In genomic region chr1:157198619-157199420, GRCh38 we compare ENCODE assay signal across 14 cellular contexts.
A peak's percentile ranks its signal among the peaks of the same experiment; 100 is the strongest.
DNase-seq lines count a peak whose midpoint lies in the region; ATAC-seq and TF ChIP-seq lines count a peak whose summit lies in the region.
"Had no signal": no experiment of that assay in that cellular context is flagged by ENCODE, and none has a peak within 500 bp of the region (broad histone marks: within the 10 kb centered on the region; RNA-seq: fewer than 3 reads in every experiment).

No MANE protein-coding gene starts in this region.

- H3K27me3 Mint-ChIP-seq in WTC11 (ENCODE audit: low read depth): peaks cover 11% of the 10 kb centered on the region

- no peak overlapping the region for H3K4me3 ChIP-seq in lung
- H3K4me3 ChIP-seq: transverse colon had no signal

- TF ChIP-seq CTCF in WTC11 (IDR thresholded peaks at IDR 0.05) (no peak), lung (IDR thresholded peaks at IDR 0.05; ENCODE audit: control extremely low read depth, extremely low read depth) (no peak)

- H3K27ac Mint-ChIP-seq in WTC11: no peak overlapping the region

- DNase-seq in NCI-H1417 (lab: John Stamatoyannopoulos, UW): peak in 2 of 3 experiments; percentile 30 to 49
- DNase-seq in NCI-H1417 treated with DMSO at 0.1 percent for 48 hours (lab: John Stamatoyannopoulos, UW): no peak
- peak; percentile 22 for DNase-seq in D341Med (ENCODE audit: low spot score)
- no peak for DNase-seq in WTC11 (ENCODE audit: low spot score)
- DNase-seq in lung (ENCODE audit: low spot score): peak; percentile 77
- no peak for DNase-seq in mesenteric fat pad (ENCODE audit: low spot score)
- no peak for DNase-seq in activated CD4-positive, alpha-beta T cell treated with anti-CD3 and anti-CD28 coated beads for 48 hours
- DNase-seq: activated T-cell treated with anti-CD3 and anti-CD28 coated beads, Interleukin-2, amount 50 U/mL, for 4 hours; C1 segment of cervical spinal cord; foreskin melanocyte; NCI-H1930; T-helper 2 cell; transverse colon had no signal

- CTCF ChIA-PET in WTC11 (lab: Charles Lee): interaction anchor here (1.4 to 1.6 kb wide), 3 partner anchors 112 to 749 kb away, joined by 3 to 5 read pairs (median 3); no protein-coding TSS in a partner anchor

- peaks cover 23% of the 10 kb centered on the region for H3K4me1 Mint-ChIP-seq in WTC11

- H3K4me1 ChIP-seq in lung (ENCODE audit: control insufficient read depth in 2 of 2, insufficient read depth in 2 of 2, low read length in 2 of 2): peaks cover 0 to 2% of the 10 kb centered on the region in 2 donors
- H3K4me1 ChIP-seq: transverse colon had no signal

- POLR2A ChIA-PET in WTC11 (lab: Charles Lee): no interaction called here

- H3K27ac ChIP-seq in lung (ENCODE audit: low read depth in 1 of 2, low read length in 1 of 2): peak overlapping the region in 1 of 2 donors; percentile 86
- H3K27ac ChIP-seq: transverse colon had no signal

- no peak overlapping the region for H3K4me3 Mint-ChIP-seq in WTC11
- H3K4me3 Mint-ChIP-seq: activated T-cell treated with anti-CD3 and anti-CD28 coated beads, Interleukin-2, amount 50 U/mL, for 4 hours had no signal

- no peaks in the 10 kb centered on the region for H3K27me3 ChIP-seq in lung (ENCODE audit: control insufficient read depth, insufficient read depth)

- no peaks in the 10 kb centered on the region for H3K9me3 ChIP-seq in lung (ENCODE audit: control insufficient read depth in 2 of 2, insufficient read depth in 1 of 2, low read length in 1 of 2)
- H3K9me3 ChIP-seq: transverse colon had no signal

- H3K9me3 Mint-ChIP-seq in WTC11: no peaks in the 10 kb centered on the region
- H3K9me3 Mint-ChIP-seq: activated T-cell treated with anti-CD3 and anti-CD28 coated beads, Interleukin-2, amount 50 U/mL, for 4 hours had no signal

- no peaks in the 10 kb centered on the region for H3K36me3 Mint-ChIP-seq in WTC11

- WGBS in lung, 2 donors: 73 to 88% methylated on average over 8 of the region's 8 CpGs

- H3K36me3 ChIP-seq in lung (ENCODE audit: control insufficient read depth in 2 of 2, insufficient read depth in 2 of 2, low read length in 2 of 2): no peaks in the 10 kb centered on the region
- H3K36me3 ChIP-seq: transverse colon had no signal

- ATAC-seq in WTC11: no peak
- peak; percentile 48 for ATAC-seq in lung (ENCODE audit: insufficient read depth, low FRiP score)
- no peak for ATAC-seq in HG03378 (IDR thresholded peaks at IDR 0.05; ENCODE audit: unreplicated experiment)
- ATAC-seq: activated T-cell treated with anti-CD3 and anti-CD28 coated beads, Interleukin-2, amount 50 U/mL, for 4 hours had no signal

TF ChIP-seq in WTC11, 78 proteins besides CTCF, POLR2A, EP300 and RAD21:
- TF ChIP-seq ARID4B (CRISPR knock-in tag; IDR thresholded peaks at IDR 0.05; ENCODE audit: borderline replicate concordance) (no peak), GABPB1 (CRISPR knock-in tag; IDR thresholded peaks at IDR 0.05) (peak; percentile 91), CBFB (CRISPR knock-in tag; IDR thresholded peaks at IDR 0.05; ENCODE audit: low read depth) (no peak)

Comparison
In these comparisons a context has a peak if more than half of its experiments do, and no peak if none do; other contexts are left out.
1. DNase-seq: peak in NCI-H1417 (2 of 3), D341Med (single experiment) and lung (single experiment); none in NCI-H1417 treated with DMSO at 0.1 percent for 48 hours (single experiment), WTC11 (single experiment), mesenteric fat pad (single experiment) and activated CD4-positive, alpha-beta T cell treated with anti-CD3 and anti-CD28 coated beads for 48 hours (single experiment).